ENCODE assay signal across 23 cellular contexts in genomic region chr2:170165129-170165528, GRCh38. TPM values are rescaled to one million over a fixed set of nuclear protein-coding genes. Genes with fewer than 3 reads are reported as not detected.
DNase-seq lines count a peak whose midpoint lies in the region; ATAC-seq, FAIRE-seq and TF ChIP-seq lines count a peak whose summit lies in the region.
"Had no signal": no experiment of that assay in that cellular context is flagged by ENCODE, and none has a peak within 500 bp of the region (broad histone marks: within the 10 kb centered on the region; RNA-seq: fewer than 3 reads in every experiment).

No MANE protein-coding gene starts in this region.

- 0 out of 2 replicates have a peak overlapping the region, but pooled peaks have one; percentile 1 for H3K4me2 ChIP-seq in HepG2 (ENCODE audit: low read depth, low read length)
- peak overlapping the region; percentile 23 for H3K4me2 ChIP-seq in endothelial cell of umbilical vein (ENCODE audit: insufficient read depth, low read length)
- H3K4me2 ChIP-seq: A549, GM23338, SK-N-SH had no signal

- TF ChIP-seq EP300 in HepG2 (IDR thresholded peaks at IDR 0.05; ENCODE audit: low read depth in 2 of 2, low read length in 2 of 2) (no peak), HepG2 (CRISPR knock-in tag; IDR thresholded peaks at IDR 0.05; ENCODE audit: borderline replicate concordance) (no peak)

- WGBS in HepG2 (ENCODE audit: low lambda C conversion rate), result 3% methylated on average over 2 of the region's 2 CpGs
- 41% methylated on average over 2 of the region's 2 CpGs for WGBS in right lobe of liver (ENCODE audit: insufficient coverage, low coverage, low lambda C conversion rate, missing lambda C conversion rate)
- WGBS in small intestine, 3 donors, result 66 to 69% (median 68%) methylated on average over 2 of the region's 2 CpGs

- no peak overlapping the region for H3K9ac ChIP-seq in HepG2 (ENCODE audit: insufficient read depth, low read depth, low read length)
- no peak overlapping the region for H3K9ac ChIP-seq in endothelial cell of umbilical vein (replicated peaks; ENCODE audit: extremely low read depth, insufficient read depth, low read length)
- H3K9ac ChIP-seq: SK-N-SH had no signal

- ATAC-seq in HepG2 (no peak), right lobe of liver (no peak)
- ATAC-seq: A549, foreskin keratinocyte, GM23338 had no signal

- BruUV-seq in HepG2 (replicated peaks; lab: Mats Ljungman, UMichigan), result no TSS peak
- no TSS peak for BruUV-seq in endothelial cell of umbilical vein (replicated peaks; lab: Mats Ljungman, UMichigan)

- H4K20me1 ChIP-seq in HepG2 (ENCODE audit: insufficient read depth, low read length) (no peaks in the 10 kb centered on the region), endothelial cell of umbilical vein (replicated peaks; ENCODE audit: control insufficient read depth, extremely low read depth, insufficient read depth, low read length) (no peaks in the 10 kb centered on the region)

- dilution Hi-C loops in endothelial cell of umbilical vein (cut with MboI; ENCODE audit: extremely low pct_ligation_motif_present, low sequenced_read_pairs), result no loop called here

- H3K4me3 ChIP-seq in HepG2 (replicated peaks in 1 of 3; ENCODE audit: insufficient read depth in 1 of 3, low read depth in 2 of 3, low read length in 3 of 3) (no peak overlapping the region), right lobe of liver (no peak overlapping the region), endothelial cell of umbilical vein (replicated peaks in 1 of 3; ENCODE audit: insufficient read depth in 1 of 3, low read depth in 1 of 3, low read length in 3 of 3) (no peak overlapping the region), small intestine (ENCODE audit: low read depth in 1 of 2, low read length in 2 of 2) (no peak overlapping the region)
- H3K4me3 ChIP-seq: A549, GM23338, left ventricle myocardium inferior, transverse colon had no signal

- no peak overlapping the region for H3K27ac Mint-ChIP-seq in glutamatergic neuron (ENCODE audit: unreplicated experiment)
- H3K27ac Mint-ChIP-seq in immature natural killer cell, result no peak overlapping the region
- H3K27ac Mint-ChIP-seq: activated CD4-positive, alpha-beta T cell treated with anti-CD3 and anti-CD28 coated beads, Interleukin-2, amount 10 ng/mL, durations not matched to agents 7 days and 5 days; activated naive CD8-positive, alpha-beta T cell; activated T-cell treated with anti-CD3 and anti-CD28 coated beads, Interleukin-2, amount 50 U/mL, for 24 hours; GM23338 had no signal

- DNase-seq in HepG2 (ENCODE audit: low spot score) (no peak), right lobe of liver (no peak), LHCN-M2 (ENCODE audit: low read depth) (peak; percentile 33), endothelial cell of umbilical vein (ENCODE audit: low read depth, low spot score) (peak; percentile 58), glutamatergic neuron (no peak), small intestine (no peak), immature natural killer cell (no peak)
- DNase-seq in stimulated activated CD4-positive, alpha-beta T cell treated with anti-CD3 and anti-CD28 coated beads, Interleukin-1b, Interleukin-23, amount 100 ng/mL, for 48 hours, result no peak
- DNase-seq: activated CD4-positive, alpha-beta T cell treated with anti-CD3 and anti-CD28 coated beads, Interleukin-2, amount 10 ng/mL, durations not matched to agents 7 days and 5 days; activated T-cell treated with anti-CD3 and anti-CD28 coated beads, Interleukin-2, amount 50 U/mL, for 24 hours; central memory CD4-positive, alpha-beta T cell; DMS79; effector memory CD4-positive, alpha-beta T cell; foreskin keratinocyte; left ventricle myocardium inferior; NCI-H2081 treated with DMSO at 0.1 percent for 48 hours; NCI-H526 treated with DMSO at 0.1 percent for 48 hours; SK-N-SH; transverse colon had no signal

- no peaks in the 10 kb centered on the region for H3K9me1 ChIP-seq in endothelial cell of umbilical vein (replicated peaks; ENCODE audit: control insufficient read depth, extremely low read depth, insufficient read depth, low read length)

- TF ChIP-seq CTCF in HepG2 (CRISPR knock-in tag; IDR thresholded peaks at IDR 0.05) (no peak), right lobe of liver (IDR thresholded peaks at IDR 0.05) (no peak), endothelial cell of umbilical vein (IDR thresholded peaks at IDR 0.05; ENCODE audit: extremely low read depth in 1 of 2, insufficient read depth in 1 of 2, low read depth in 1 of 2, low read length in 2 of 2) (no peak), glutamatergic neuron (IDR thresholded peaks at IDR 0.05; ENCODE audit: partially characterized antibody, unreplicated experiment) (no peak)

- H3K4me1 ChIP-seq in HepG2 (ENCODE audit: insufficient read depth, low read length), result no peaks in the 10 kb centered on the region
- H3K4me1 ChIP-seq in right lobe of liver, result no peaks in the 10 kb centered on the region
- H3K4me1 ChIP-seq in endothelial cell of umbilical vein (ENCODE audit: control insufficient read depth, extremely low read depth, insufficient read depth, low read length), result no peaks in the 10 kb centered on the region
- no peaks in the 10 kb centered on the region for H3K4me1 ChIP-seq in small intestine (ENCODE audit: control insufficient read depth in 2 of 2, insufficient read depth in 1 of 2, low read depth in 1 of 2, low read length in 1 of 2)
- H3K4me1 ChIP-seq: A549, left ventricle myocardium inferior, transverse colon had no signal

- H3K27ac ChIP-seq in HepG2 (ENCODE audit: extremely low read length, insufficient read depth, low read length), result no peak overlapping the region
- no peak overlapping the region for H3K27ac ChIP-seq in right lobe of liver
- no peak overlapping the region for H3K27ac ChIP-seq in endothelial cell of umbilical vein (ENCODE audit: insufficient read depth, low read depth, low read length)
- H3K27ac ChIP-seq in small intestine (ENCODE audit: low read depth in 1 of 2, low read length in 1 of 2), result no peak overlapping the region
- H3K27ac ChIP-seq: A549, foreskin keratinocyte, left ventricle myocardium inferior, transverse colon had no signal

- H3K4me3 Mint-ChIP-seq in glutamatergic neuron (ENCODE audit: unreplicated experiment) (no peak overlapping the region), immature natural killer cell (no peak overlapping the region)
- H3K4me3 Mint-ChIP-seq: activated CD4-positive, alpha-beta T cell treated with anti-CD3 and anti-CD28 coated beads, Interleukin-2, amount 10 ng/mL, durations not matched to agents 7 days and 5 days; activated naive CD8-positive, alpha-beta T cell; activated T-cell treated with anti-CD3 and anti-CD28 coated beads, Interleukin-2, amount 50 U/mL, for 24 hours; GM23338 had no signal

- TF ChIP-seq RAD21 in HepG2 (CRISPR knock-in tag; IDR thresholded peaks at IDR 0.05), result no peak

- H3K4me1 Mint-ChIP-seq in glutamatergic neuron (ENCODE audit: low read depth, unreplicated experiment) (peaks cover 4% of the 10 kb centered on the region), immature natural killer cell (no peaks in the 10 kb centered on the region)
- H3K4me1 Mint-ChIP-seq: activated CD4-positive, alpha-beta T cell treated with anti-CD3 and anti-CD28 coated beads, Interleukin-2, amount 10 ng/mL, durations not matched to agents 7 days and 5 days had no signal

- H3K27me3 Mint-ChIP-seq in glutamatergic neuron (ENCODE audit: unreplicated experiment) (no peaks in the 10 kb centered on the region), immature natural killer cell (ENCODE audit: low read depth in 3 of 3) (peaks cover 0 to 6% (median 2%) of the 10 kb centered on the region in 3 donors)

- H3K9me3 Mint-ChIP-seq in glutamatergic neuron (ENCODE audit: unreplicated experiment) (no peaks in the 10 kb centered on the region), immature natural killer cell (peaks cover 0 to 2% (median 0%) of the 10 kb centered on the region in 6 donors)
- H3K9me3 Mint-ChIP-seq: activated CD4-positive, alpha-beta T cell treated with anti-CD3 and anti-CD28 coated beads, Interleukin-2, amount 10 ng/mL, durations not matched to agents 7 days and 5 days; activated T-cell treated with anti-CD3 and anti-CD28 coated beads, Interleukin-2, amount 50 U/mL, for 24 hours; GM23338 had no signal

- no peaks in the 10 kb centered on the region for H3K36me3 Mint-ChIP-seq in glutamatergic neuron (ENCODE audit: unreplicated experiment)
- no peaks in the 10 kb centered on the region for H3K36me3 Mint-ChIP-seq in immature natural killer cell
- H3K36me3 Mint-ChIP-seq: activated naive CD8-positive, alpha-beta T cell had no signal

- intact Hi-C loops in HepG2 (cut with micrococcal nuclease; ENCODE audit: unreplicated experiment) (no loop called here), right lobe of liver (cut with DNase I) (no loop called here), endothelial cell of umbilical vein (cut with micrococcal nuclease) (no loop called here)

- POLR2A ChIA-PET in HepG2 (lab: Yijun Ruan, JAX), result no interaction called here
- POLR2A ChIA-PET in endothelial cell of umbilical vein (lab: Charles Lee), result no interaction called here

- H3K36me3 ChIP-seq in HepG2 (replicated peaks in 1 of 2; ENCODE audit: control insufficient read depth in 1 of 2, insufficient read depth in 2 of 2, low read length in 2 of 2) (no peaks in the 10 kb centered on the region), right lobe of liver (no peaks in the 10 kb centered on the region), endothelial cell of umbilical vein (ENCODE audit: control insufficient read depth in 2 of 2, extremely low read depth in 1 of 2, insufficient read depth in 2 of 2, low read length in 2 of 2) (no peaks in the 10 kb centered on the region), small intestine (ENCODE audit: control insufficient read depth in 2 of 2, insufficient read depth in 2 of 2, low read length in 2 of 2) (no peaks in the 10 kb centered on the region)
- H3K36me3 ChIP-seq: left ventricle myocardium inferior, transverse colon had no signal

- FAIRE-seq in HepG2 (lab: Jason Lieb, UNC) (no peak), endothelial cell of umbilical vein (lab: Jason Lieb, UNC) (peak; percentile 71), small intestine (lab: Jason Lieb, UNC) (no peak)
- FAIRE-seq: A549 had no signal

- H3K27me3 ChIP-seq in HepG2 (ENCODE audit: control insufficient read depth in 1 of 2, insufficient read depth in 2 of 2, low read length in 2 of 2), result peaks cover 0 to 26% of the 10 kb centered on the region in 2 experiments; a peak in 2 of 5 replicates
- H3K27me3 ChIP-seq in right lobe of liver, result no peaks in the 10 kb centered on the region
- no peaks in the 10 kb centered on the region for H3K27me3 ChIP-seq in endothelial cell of umbilical vein (ENCODE audit: control insufficient read depth in 2 of 2, insufficient read depth in 2 of 2, low read length in 2 of 2)
- no peaks in the 10 kb centered on the region for H3K27me3 ChIP-seq in small intestine (ENCODE audit: control insufficient read depth in 2 of 2, insufficient read depth in 2 of 2, low read length in 2 of 2)
- H3K27me3 ChIP-seq: foreskin keratinocyte, transverse colon had no signal

- CTCF ChIA-PET in HepG2 (lab: Yijun Ruan, JAX; ENCODE audit: low intra/inter-chr PET ratio, low total read pairs), result no interaction called here
- CTCF ChIA-PET in endothelial cell of umbilical vein (lab: Charles Lee), result interaction anchor here (0.5 to 2.0 kb wide), 4 partner anchors 10 to 469 kb away, joined by 3 to 13 read pairs (median 4); no protein-coding TSS in a partner anchor

- in situ Hi-C loops in HepG2 (cut with HindIII; ENCODE audit: extremely low pct_ligation_motif_present, low pct_unique_long_range_greater_than_20kb), result no loop called here

- H3K9me3 ChIP-seq in HepG2 (ENCODE audit: low read length) (no peaks in the 10 kb centered on the region), right lobe of liver (no peaks in the 10 kb centered on the region), endothelial cell of umbilical vein (replicated peaks; ENCODE audit: control insufficient read depth, insufficient read depth, low read length) (no peaks in the 10 kb centered on the region), small intestine (ENCODE audit: control insufficient read depth, low read depth) (no peaks in the 10 kb centered on the region)
- H3K9me3 ChIP-seq: A549, left ventricle myocardium inferior, SK-N-SH, transverse colon had no signal

- no peak overlapping the region for H2AFZ ChIP-seq in HepG2 (ENCODE audit: low read length)
- no peak overlapping the region for H2AFZ ChIP-seq in endothelial cell of umbilical vein (ENCODE audit: low read depth, low read length)

- H3K79me2 ChIP-seq in HepG2 (ENCODE audit: insufficient read depth, low read length), result no peaks in the 10 kb centered on the region
- H3K79me2 ChIP-seq in endothelial cell of umbilical vein (ENCODE audit: control insufficient read depth, insufficient read depth, low read length), result no peaks in the 10 kb centered on the region

- no peak for TF ChIP-seq POLR2A in HepG2 (IDR thresholded peaks at IDR 0.05; ENCODE audit: insufficient read depth in 1 of 2, low read depth in 2 of 2, low read length in 2 of 2)
- TF ChIP-seq POLR2A in right lobe of liver (IDR thresholded peaks at IDR 0.05), result no peak
- TF ChIP-seq POLR2A in endothelial cell of umbilical vein (IDR thresholded peaks at IDR 0.05; ENCODE audit: low read depth, low read length), result no peak

RNA-seq across cellular contexts. Expression of gene MYO3B, which starts 12.8 kb away (rescaled TPM):
- total RNA-seq in HepG2 (2016; rRNA removed; fragmentation: Illumina TruSeq; extraction: Trizol), result not detected in 2 replicates
- not detected in 2 replicates for total RNA-seq in HepG2 (2016; cell fraction: cytosol; rRNA removed; fragmentation: Illumina TruSeq; extraction: Trizol; ENCODE audit: low read depth)
- total RNA-seq in HepG2 (2016; cell fraction: insoluble cytoplasmic fraction; rRNA removed; fragmentation: Illumina TruSeq; extraction: Trizol), result 0.02 TPM in 1 of 2 replicates, not detected in the other
- total RNA-seq in HepG2 (2016; cell fraction: membrane; rRNA removed; fragmentation: Illumina TruSeq; extraction: Trizol), result not detected in 2 replicates
- total RNA-seq in HepG2 (2016; cell fraction: nucleus; rRNA removed; fragmentation: Illumina TruSeq; extraction: Trizol), result not detected in 2 replicates
- 0.01 TPM in 1 of 2 replicates, not detected in the other for polyA plus RNA-seq in HepG2 (2011; rRNA removed)
- polyA plus RNA-seq in HepG2 (2011; cell fraction: cytosol; rRNA removed), result 0.01 TPM in 1 of 2 replicates, not detected in the other
- not detected in 2 replicates for polyA plus RNA-seq in HepG2 (2011; cell fraction: nucleus; rRNA removed)
- 0.03 and 0.08 TPM in 2 replicates for polyA plus RNA-seq in HepG2 (2012)
- polyA plus RNA-seq in HepG2 (2016; cell fraction: cytosol; fragmentation: Illumina TruSeq; extraction: Trizol; ENCODE audit: low read depth), result not detected in 2 replicates
- polyA plus RNA-seq in HepG2 (2016; cell fraction: insoluble cytoplasmic fraction; fragmentation: Illumina TruSeq; extraction: Trizol; ENCODE audit: low read depth), result 0.04 TPM in 1 of 2 replicates, not detected in the other
- polyA plus RNA-seq in HepG2 (2016; cell fraction: membrane; fragmentation: Illumina TruSeq; extraction: Trizol; ENCODE audit: low read depth), result not detected in 2 replicates
- polyA plus RNA-seq in HepG2 (2016; cell fraction: nucleus; fragmentation: Illumina TruSeq; extraction: Trizol; ENCODE audit: insufficient read depth, low read depth), result not detected in 2 replicates
- 0.08 TPM in 1 of 2 replicates, not detected in the other for polyA minus RNA-seq in HepG2 (2011; rRNA and poly(A)+ RNA removed; ENCODE audit: low replicate concordance)
- not detected in 2 replicates for polyA minus RNA-seq in HepG2 (2011; cell fraction: cytosol; rRNA and poly(A)+ RNA removed)
- 0.26 TPM in 1 of 2 replicates, not detected in the other for polyA minus RNA-seq in HepG2 (2011; cell fraction: nucleus; rRNA and poly(A)+ RNA removed)
- under 1 TPM in 2 of 6 experiments, not detected in 4; 0.18 to 0.25 TPM for total RNA-seq in right lobe of liver
- 0.06 TPM in 2 replicates for total RNA-seq in LHCN-M2 (2014; rRNA removed)
- 0.01 TPM for polyA plus RNA-seq in LHCN-M2 (2012)
- not detected in 2 replicates for total RNA-seq in endothelial cell of umbilical vein
- 0.03 TPM in 1 of 2 replicates, not detected in the other for polyA plus RNA-seq in endothelial cell of umbilical vein
- not detected in 2 replicates for polyA plus RNA-seq in endothelial cell of umbilical vein (2011; cell fraction: cytosol; rRNA removed)
- not detected in 2 replicates for polyA plus RNA-seq in endothelial cell of umbilical vein (2011; cell fraction: nucleus; rRNA removed)
- not detected in 2 replicates for polyA plus RNA-seq in endothelial cell of umbilical vein (2012)
- 0.04 TPM in 1 of 2 replicates, not detected in the other for polyA minus RNA-seq in endothelial cell of umbilical vein
- not detected for polyA minus RNA-seq in endothelial cell of umbilical vein (2011; cell fraction: cytosol; rRNA and poly(A)+ RNA removed)
- polyA minus RNA-seq in endothelial cell of umbilical vein (2011; cell fraction: nucleus; rRNA and poly(A)+ RNA removed), result 0.05 TPM in 1 of 2 replicates, not detected in the other
- total RNA-seq in glutamatergic neuron (ENCODE audit: unreplicated experiment), result 0.22 TPM
- under 1 TPM in 1 of 3 donors, not detected in 2; 0.03 TPM for polyA plus RNA-seq in small intestine
- not detected for polyA plus RNA-seq in immature natural killer cell
- total RNA-seq: omental fat pad had no signal
- polyA plus RNA-seq: GM23338, SK-N-SH had no signal

Comparison
In these comparisons a context has a peak if more than half of its experiments do, and no peak if none do; other contexts are left out.
1. DNase-seq: peak in LHCN-M2 (single experiment) and endothelial cell of umbilical vein (single experiment); none in HepG2 (single experiment), right lobe of liver (0 of 3), glutamatergic neuron (single experiment), small intestine (single experiment), stimulated activated CD4-positive, alpha-beta T cell treated with anti-CD3 and anti-CD28 coated beads, Interleukin-1b, Interleukin-23, amount 100 ng/mL, for 48 hours (single experiment) and immature natural killer cell (0 of 3).